Comparison of ENCODE assay signal across 7 cellular contexts in genomic region chr3:187738089-187738399, GRCh38. TPM values are rescaled to one million over a fixed set of nuclear protein-coding genes. Genes with fewer than 3 reads are reported as not detected.
DNase-seq lines count a peak whose midpoint lies in the region; ATAC-seq lines count a peak whose summit lies in the region.

No MANE protein-coding gene starts in this region.

- H3K27me3 ChIP-seq in HUES64 (ENCODE audit: insufficient read depth, low read length), result peaks cover 44% of the 10 kb centered on the region

- peaks cover 26% of the 10 kb centered on the region for H3K4me1 ChIP-seq in HUES64 (ENCODE audit: insufficient read depth, low read length)

- WGBS in HUES64, result 2% methylated on average over 10 of the region's 10 CpGs

- peaks cover 8% of the 10 kb centered on the region; the same call in 1 of the 2 replicates for H3K36me3 ChIP-seq in HUES64 (ENCODE audit: insufficient read depth, low read length)

- peak overlapping the region; percentile 61 for H3K4me3 ChIP-seq in HUES64 (ENCODE audit: low read length)

- no peaks in the 10 kb centered on the region for H3K9me3 Mint-ChIP-seq in activated naive CD8-positive, alpha-beta T cell (ENCODE audit: low read depth)
- no peaks in the 10 kb centered on the region for H3K9me3 Mint-ChIP-seq in immature natural killer cell
- H3K9me3 Mint-ChIP-seq in stimulated activated naive CD8-positive, alpha-beta T cell treated with anti-CD3 and anti-CD28 coated beads, Interleukin-15, amount 100 ng/mL, for 72 hours, result no peaks in the 10 kb centered on the region

- H3K36me3 Mint-ChIP-seq in activated naive CD8-positive, alpha-beta T cell, result no peaks in the 10 kb centered on the region
- H3K36me3 Mint-ChIP-seq in immature natural killer cell, result peaks cover 0 to 5% (median 0%) of the 10 kb centered on the region in 3 donors

- peak; percentile 2 for ATAC-seq in stimulated activated naive CD8-positive, alpha-beta T cell treated with anti-CD3 and anti-CD28 coated beads, Interleukin-15, amount 100 ng/mL, for 72 hours
- no peak for ATAC-seq in GM19452 (IDR thresholded peaks at IDR 0.05; ENCODE audit: unreplicated experiment)
- no peak for ATAC-seq in HG03520 (IDR thresholded peaks at IDR 0.05; ENCODE audit: unreplicated experiment)

- H3K27ac ChIP-seq in HUES64 (ENCODE audit: low read depth, low read length), result peak overlapping the region; percentile 74; the same call in 1 of the 2 replicates

- H3K4me3 Mint-ChIP-seq in activated naive CD8-positive, alpha-beta T cell, result peak overlapping the region; percentile 98
- peak overlapping the region; percentile 95 to 99 (median 96) for H3K4me3 Mint-ChIP-seq in immature natural killer cell
- peak overlapping the region; percentile 94 to 99 for H3K4me3 Mint-ChIP-seq in stimulated activated naive CD8-positive, alpha-beta T cell treated with anti-CD3 and anti-CD28 coated beads, Interleukin-15, amount 100 ng/mL, for 72 hours

- H3K27me3 Mint-ChIP-seq in activated naive CD8-positive, alpha-beta T cell, result no peaks in the 10 kb centered on the region
- peaks cover 5 to 41% (median 20%) of the 10 kb centered on the region in 3 donors for H3K27me3 Mint-ChIP-seq in immature natural killer cell (ENCODE audit: low read depth in 3 of 3)
- no peaks in the 10 kb centered on the region for H3K27me3 Mint-ChIP-seq in stimulated activated naive CD8-positive, alpha-beta T cell treated with anti-CD3 and anti-CD28 coated beads, Interleukin-15, amount 100 ng/mL, for 72 hours

- peaks cover 48% of the 10 kb centered on the region for H3K4me1 Mint-ChIP-seq in activated naive CD8-positive, alpha-beta T cell (ENCODE audit: low read depth)
- peaks cover 56 to 61% of the 10 kb centered on the region in 2 donors for H3K4me1 Mint-ChIP-seq in immature natural killer cell
- peaks cover 59% of the 10 kb centered on the region for H3K4me1 Mint-ChIP-seq in stimulated activated naive CD8-positive, alpha-beta T cell treated with anti-CD3 and anti-CD28 coated beads, Interleukin-15, amount 100 ng/mL, for 72 hours

- DNase-seq in immature natural killer cell, result no peak
- no peak for DNase-seq in stimulated activated naive CD8-positive, alpha-beta T cell treated with anti-CD3 and anti-CD28 coated beads, Interleukin-15, amount 100 ng/mL, for 72 hours
- DNase-seq in activated CD4-positive, CD25-positive, alpha-beta regulatory T cell treated with anti-CD3 and anti-CD28 coated beads, Interleukin-2, amount 50 U/mL, for 72 hours, result no peak

- peak overlapping the region; percentile 60 for H3K9ac ChIP-seq in HUES64 (ENCODE audit: low read depth, low read length)

- peak overlapping the region; percentile 88 for H3K27ac Mint-ChIP-seq in activated naive CD8-positive, alpha-beta T cell
- H3K27ac Mint-ChIP-seq in immature natural killer cell, result peak overlapping the region; percentile 93 to 100 (median 98)
- peak overlapping the region; percentile 95 to 96 for H3K27ac Mint-ChIP-seq in stimulated activated naive CD8-positive, alpha-beta T cell treated with anti-CD3 and anti-CD28 coated beads, Interleukin-15, amount 100 ng/mL, for 72 hours

- no peaks in the 10 kb centered on the region for H3K9me3 ChIP-seq in HUES64 (ENCODE audit: insufficient read depth, low read depth, low read length)

RNA-seq across cellular contexts. Expression of gene BCL6, which starts 7.2 kb away (rescaled TPM):
- 2.3 TPM for polyA plus RNA-seq in HUES64 (2013, experiment 1 of 2)
- polyA plus RNA-seq in HUES64 (2013, experiment 2 of 2), result 3.0 TPM
- polyA plus RNA-seq in immature natural killer cell, result 1 to 10 TPM; 3.2 to 4.7 (median 4.6) TPM

RNA-seq across cellular contexts. Expression of gene RTP2, which starts 35.7 kb away (rescaled TPM):
- polyA plus RNA-seq in HUES64 (2013, experiment 1 of 2), result not detected
- not detected for polyA plus RNA-seq in HUES64 (2013, experiment 2 of 2)
- polyA plus RNA-seq in immature natural killer cell, result not detected
